Comparison of ENCODE assay signal across 8 cellular contexts in genomic region chr10:91220954-91221696, GRCh38. TPM values are rescaled to one million over a fixed set of nuclear protein-coding genes. Genes with fewer than 3 reads are reported as not detected.
DNase-seq lines count a peak whose midpoint lies in the region; ATAC-seq and TF ChIP-seq lines count a peak whose summit lies in the region.

No MANE protein-coding gene starts in this region.

- H3K4me1 ChIP-seq in SJCRH30 (no peaks in the 10 kb centered on the region), stomach (peaks cover 20 to 53% (median 37%) of the 10 kb centered on the region in 4 donors)

- ATAC-seq in GM18502 (IDR thresholded peaks at IDR 0.05; ENCODE audit: poor library complexity, unreplicated experiment) (peak; percentile 42), HG03045 (IDR thresholded peaks at IDR 0.05; ENCODE audit: unreplicated experiment) (peak; percentile 38)

- H3K4me3 ChIP-seq in AG04449 (ENCODE audit: low read depth, low read length) (peak overlapping the region; percentile 81), SJCRH30 (peak overlapping the region; percentile 76), dorsolateral prefrontal cortex (peak overlapping the region; percentile 57 to 98 (median 85)), lower leg skin (ENCODE audit: low read depth, poor library complexity, severe bottlenecking) (peak overlapping the region; percentile 68), stomach (peak overlapping the region; percentile 77 to 93 (median 90))

- no peak for TF ChIP-seq EP300 in stomach (IDR thresholded peaks at IDR 0.05)

- POLR2A ChIA-PET in AG04449 (lab: Yijun Ruan, JAX): no interaction called here

- H3K27ac ChIP-seq in SJCRH30: no peak overlapping the region
- H3K27ac ChIP-seq in dorsolateral prefrontal cortex: peak overlapping the region; percentile 49 to 96 (median 89)
- peak overlapping the region; percentile 93 to 98 (median 95) for H3K27ac ChIP-seq in stomach

- no peak for TF ChIP-seq POLR2A in lower leg skin (IDR thresholded peaks at IDR 0.05)
- no peak for TF ChIP-seq POLR2A in stomach (IDR thresholded peaks at IDR 0.05)

- intact Hi-C loops in dorsolateral prefrontal cortex (cut with DNase I): loop anchor here (1.0 to 2.0 kb wide), 2 partner anchors 58 kb away; no protein-coding TSS in a partner anchor
- intact Hi-C loops in lower leg skin (cut with DNase I; ENCODE audit: low total_unique reads): no loop called here
- intact Hi-C loops in stomach (cut with DNase I; ENCODE audit: low total_unique reads): loop anchor here (10.0 kb wide), 1 partner anchor 56 kb away; no protein-coding TSS in a partner anchor

- H3K9me3 ChIP-seq in SJCRH30 (replicated peaks) (no peaks in the 10 kb centered on the region), stomach (no peaks in the 10 kb centered on the region)

- DNase-seq in AG04449 (ENCODE audit: low read depth, low spot score) (no peak), SJCRH30 (peak; percentile 3 to 13), dorsolateral prefrontal cortex (peak in 2 of 10 donors; percentile 10 to 45), lower leg skin (ENCODE audit: low spot score in 2 of 2) (peak in 1 of 2 donors; percentile 86), stomach (peak; percentile 30), DMS79 treated with DMSO at 0.1 percent for 48 hours (lab: John Stamatoyannopoulos, UW) (no peak)

- 4 to 6% methylated on average over 15 to 18 of the region's 40 CpGs for WGBS in lower leg skin, 2 donors
- WGBS in stomach, 5 donors: 1% methylated on average over 11 to 40 of the region's 40 CpGs

- H3K36me3 ChIP-seq in SJCRH30 (no peaks in the 10 kb centered on the region), stomach (no peaks in the 10 kb centered on the region)

- TF ChIP-seq CTCF in AG04449 (IDR thresholded peaks at IDR 0.05; ENCODE audit: insufficient read depth, low read length, missing control alignments): no peak
- no peak for TF ChIP-seq CTCF in dorsolateral prefrontal cortex (IDR thresholded peaks at IDR 0.05 in 54 of 56, conservative IDR thresholded peaks at IDR 0.05 in 2 of 56; ENCODE audit: low read depth in 1 of 56, partially characterized antibody in 56 of 56)
- TF ChIP-seq CTCF in lower leg skin (IDR thresholded peaks at IDR 0.05): no peak
- TF ChIP-seq CTCF in stomach (IDR thresholded peaks at IDR 0.05): no peak

- H3K27me3 ChIP-seq in SJCRH30: no peaks in the 10 kb centered on the region
- H3K27me3 ChIP-seq in dorsolateral prefrontal cortex: no peaks in the 10 kb centered on the region
- no peaks in the 10 kb centered on the region for H3K27me3 ChIP-seq in stomach

- CTCF ChIA-PET in AG04449 (lab: Yijun Ruan, JAX): interaction anchor here (0.7 to 2.5 kb wide), 4 partner anchors 8 to 342 kb away, joined by 3 to 11 read pairs (median 4); no protein-coding TSS in a partner anchor

RNA-seq across cellular contexts. Expression of gene PCGF5, which starts 0.7 kb away (rescaled TPM):
- total RNA-seq in SJCRH30 (2014; rRNA removed; shearing (Covaris generic)): 11.3 and 11.4 TPM in 2 replicates
- 10 to 100 TPM; 51.8 to 95.1 (median 70.1) TPM for total RNA-seq in dorsolateral prefrontal cortex
- 10 to 100 TPM; 16.4 to 43.4 (median 28.3) TPM for total RNA-seq in lower leg skin
- 10 to 100 TPM; 10.7 to 78.2 (median 57.6) TPM for total RNA-seq in stomach
- 10 to 100 TPM; 19.8 to 35.4 (median 32.1) TPM for polyA plus RNA-seq in stomach

Comparison
In these comparisons a context has a peak if more than half of its experiments do, and no peak if none do; other contexts are left out.
1. DNase-seq: peak in SJCRH30 (2 of 2) and stomach (single experiment); none in AG04449 (single experiment) and DMS79 treated with DMSO at 0.1 percent for 48 hours (single experiment).
2. Peak in every context shown above with its lines, with median percentiles within 50 percentile points of each other: H3K4me3 ChIP-seq.